Comparison of ENCODE assay signal across 10 cellular contexts in genomic region chr6:111057074-111057752, GRCh38. TPM values are rescaled to one million over a fixed set of nuclear protein-coding genes. Genes with fewer than 3 reads are reported as not detected.
A peak's percentile ranks its signal among the peaks of the same experiment; 100 is the strongest.
DNase-seq lines count a peak whose midpoint lies in the region; ATAC-seq, FAIRE-seq and TF ChIP-seq lines count a peak whose summit lies in the region.
"Had no signal": no experiment of that assay in that cellular context is flagged by ENCODE, and none has a peak within 500 bp of the region (broad histone marks: within the 10 kb centered on the region; RNA-seq: fewer than 3 reads in every experiment).

No MANE protein-coding gene starts in this region.

- peak; percentile 18 to 30 for DNase-seq in activated T-cell treated with anti-CD3 and anti-CD28 coated beads, Interleukin-2, amount 50 U/mL, for 72 hours
- no peak for DNase-seq in activated T-cell treated with anti-CD3 and anti-CD28 coated beads, Interleukin-2, amount 50 U/mL, for 24 hours
- DNase-seq in NCI-H82 treated with DMSO at 0.1 percent for 48 hours (lab: John Stamatoyannopoulos, UW; ENCODE audit: unreplicated experiment) (peak; percentile 58), astrocyte of the hippocampus (ENCODE audit: low read depth, low spot score) (peak; percentile 57), kidney (no peak), transverse colon (peak; percentile 21)

- no peak overlapping the region for H3K4me3 Mint-ChIP-seq in activated T-cell treated with anti-CD3 and anti-CD28 coated beads, Interleukin-2, amount 50 U/mL, for 72 hours
- H3K4me3 Mint-ChIP-seq in activated T-cell treated with anti-CD3 and anti-CD28 coated beads, Interleukin-2, amount 50 U/mL, for 24 hours: no peak overlapping the region
- H3K4me3 Mint-ChIP-seq: dendritic cell treated with granulocyte-macrophage colony-stimulating factor and Interleukin-4, amounts not matched to agents 40 ng/mL and 50 ng/mL, for 4 days; stimulated activated naive CD8-positive, alpha-beta T cell treated with anti-CD3 and anti-CD28 coated beads, Interleukin-15, Interleukin-2, amounts not matched to agents 100 ng/mL and 50 ng/mL, for 24 hours had no signal

- H3K9ac ChIP-seq in kidney (ENCODE audit: low read length in 2 of 2): no peak overlapping the region

- TF ChIP-seq POLR2A in transverse colon (IDR thresholded peaks at IDR 0.05): no peak

- no peaks in the 10 kb centered on the region for H3K9me3 ChIP-seq in kidney (ENCODE audit: control insufficient read depth in 1 of 2, low read length in 2 of 2)
- no peaks in the 10 kb centered on the region for H3K9me3 ChIP-seq in transverse colon

- TF ChIP-seq EP300 in transverse colon (IDR thresholded peaks at IDR 0.05; ENCODE audit: low read depth): no peak

- ATAC-seq in activated T-cell treated with anti-CD3 and anti-CD28 coated beads, Interleukin-2, amount 50 U/mL, for 72 hours (replicated peaks in 1 of 2): peak; percentile 48 to 51
- ATAC-seq in HG03060 (IDR thresholded peaks at IDR 0.05; ENCODE audit: low read depth, unreplicated experiment): peak; percentile 44
- no peak for ATAC-seq in GM21528 (IDR thresholded peaks at IDR 0.05; ENCODE audit: low FRiP score, unreplicated experiment)

- H3K27ac Mint-ChIP-seq in activated T-cell treated with anti-CD3 and anti-CD28 coated beads, Interleukin-2, amount 50 U/mL, for 72 hours: no peak overlapping the region
- no peak overlapping the region for H3K27ac Mint-ChIP-seq in activated T-cell treated with anti-CD3 and anti-CD28 coated beads, Interleukin-2, amount 50 U/mL, for 24 hours
- H3K27ac Mint-ChIP-seq: dendritic cell treated with granulocyte-macrophage colony-stimulating factor and Interleukin-4, amounts not matched to agents 40 ng/mL and 50 ng/mL, for 4 days; stimulated activated naive CD8-positive, alpha-beta T cell treated with anti-CD3 and anti-CD28 coated beads, Interleukin-15, Interleukin-2, amounts not matched to agents 100 ng/mL and 50 ng/mL, for 24 hours had no signal

- TF ChIP-seq CTCF in kidney (IDR thresholded peaks at IDR 0.05; ENCODE audit: borderline replicate concordance, extremely low read depth, insufficient read depth): peak; percentile 79
- TF ChIP-seq CTCF in transverse colon (IDR thresholded peaks at IDR 0.05): peak; percentile 62 to 74 (median 71)

- intact Hi-C loops in kidney (cut with DNase I): no loop called here
- intact Hi-C loops in transverse colon (cut with DNase I; ENCODE audit: low total_unique reads): no loop called here

- H3K36me3 ChIP-seq in kidney (ENCODE audit: control insufficient read depth in 1 of 2, insufficient read depth in 2 of 2, low read length in 2 of 2) (no peaks in the 10 kb centered on the region), transverse colon (no peaks in the 10 kb centered on the region)

- peaks cover 4% of the 10 kb centered on the region in 2 donors for H3K9me3 Mint-ChIP-seq in activated T-cell treated with anti-CD3 and anti-CD28 coated beads, Interleukin-2, amount 50 U/mL, for 72 hours
- no peaks in the 10 kb centered on the region for H3K9me3 Mint-ChIP-seq in activated T-cell treated with anti-CD3 and anti-CD28 coated beads, Interleukin-2, amount 50 U/mL, for 24 hours

- in situ Hi-C loops in transverse colon (cut with MboI; ENCODE audit: low pct_ligation_motif_present in 1 of 4, low pct_unique_long_range_greater_than_20kb in 1 of 4, low sequenced_read_pairs in 3 of 4): loop anchor here (5.0 to 25.0 kb wide), 3 partner anchors 148 to 155 kb away; no protein-coding TSS in a partner anchor

- H3K27me3 Mint-ChIP-seq in activated T-cell treated with anti-CD3 and anti-CD28 coated beads, Interleukin-2, amount 50 U/mL, for 72 hours (ENCODE audit: low read depth): peaks cover 9% of the 10 kb centered on the region
- H3K27me3 Mint-ChIP-seq in activated T-cell treated with anti-CD3 and anti-CD28 coated beads, Interleukin-2, amount 50 U/mL, for 24 hours: no peaks in the 10 kb centered on the region

- H3K4me3 ChIP-seq in kidney (ENCODE audit: low read length in 2 of 2) (no peak overlapping the region), transverse colon (no peak overlapping the region)

- H3K36me3 Mint-ChIP-seq in activated T-cell treated with anti-CD3 and anti-CD28 coated beads, Interleukin-2, amount 50 U/mL, for 72 hours (ENCODE audit: insufficient read depth in 2 of 2): no peaks in the 10 kb centered on the region
- H3K36me3 Mint-ChIP-seq in activated T-cell treated with anti-CD3 and anti-CD28 coated beads, Interleukin-2, amount 50 U/mL, for 24 hours (ENCODE audit: low read depth): no peaks in the 10 kb centered on the region

- H3K4me1 Mint-ChIP-seq in activated T-cell treated with anti-CD3 and anti-CD28 coated beads, Interleukin-2, amount 50 U/mL, for 72 hours (ENCODE audit: low read depth): peaks cover 12% of the 10 kb centered on the region
- peaks cover 2% of the 10 kb centered on the region for H3K4me1 Mint-ChIP-seq in activated T-cell treated with anti-CD3 and anti-CD28 coated beads, Interleukin-2, amount 50 U/mL, for 24 hours (ENCODE audit: low read depth)

- H3K4me1 ChIP-seq in kidney (ENCODE audit: control insufficient read depth in 1 of 2, insufficient read depth in 1 of 2, low read depth in 1 of 2, low read length in 2 of 2) (peaks cover 0 to 5% of the 10 kb centered on the region in 2 donors), transverse colon (no peaks in the 10 kb centered on the region)

- FAIRE-seq in kidney (lab: Jason Lieb, UNC): no peak

- no peaks in the 10 kb centered on the region for H3K27me3 ChIP-seq in transverse colon

- 28 to 47% methylated on average over 5 to 12 of the region's 12 CpGs for WGBS in transverse colon (ENCODE audit: low coverage in 1 of 2), 2 donors

- H3K27ac ChIP-seq in kidney (ENCODE audit: low read depth in 2 of 2, low read length in 2 of 2): no peak overlapping the region
- no peak overlapping the region for H3K27ac ChIP-seq in transverse colon

RNA-seq across cellular contexts. Expression of gene SLC16A10, which starts 30.1 kb away (rescaled TPM):
- total RNA-seq in activated T-cell treated with anti-CD3 and anti-CD28 coated beads, Interleukin-2, amount 50 U/mL, for 72 hours: 1 to 10 TPM; 4.9 to 6.5 TPM
- total RNA-seq in kidney (3.7 TPM), transverse colon (1 to 10 TPM; 1.5 to 8.9 (median 4.2) TPM)
- 5.9 TPM for polyA plus RNA-seq in kidney (ENCODE audit: insufficient read depth, low read depth, low replicate concordance)

Comparison
In these comparisons a context has a peak if more than half of its experiments do, and no peak if none do; other contexts are left out.
1. DNase-seq: peak in activated T-cell treated with anti-CD3 and anti-CD28 coated beads, Interleukin-2, amount 50 U/mL, for 72 hours (2 of 2), NCI-H82 treated with DMSO at 0.1 percent for 48 hours (single experiment), astrocyte of the hippocampus (single experiment) and transverse colon (single experiment); none in activated T-cell treated with anti-CD3 and anti-CD28 coated beads, Interleukin-2, amount 50 U/mL, for 24 hours (single experiment) and kidney (single experiment).